Comparison of ENCODE assay signal across 23 cellular contexts in genomic region chr6:3321875-3322274, GRCh38.
"Had no signal": no experiment of that assay in that cellular context is flagged by ENCODE, and none has a peak within 500 bp of the region (broad histone marks: within the 10 kb centered on the region; RNA-seq: fewer than 3 reads in every experiment).

No MANE protein-coding gene starts in this region.

- DNase-seq: activated CD4-positive, alpha-beta T cell treated with anti-CD3 and anti-CD28 coated beads for 36 hours; activated CD4-positive, CD25-positive, alpha-beta regulatory T cell; activated effector memory CD4-positive, alpha-beta T cell treated with Interleukin-2 at 50 U/mL for 16 hours; activated naive CD4-positive, alpha-beta T cell treated with Interleukin-2 at 50 U/mL for 16 hours; activated naive CD8-positive, alpha-beta T cell treated with anti-CD3 and anti-CD28 coated beads for 36 hours; activated T-cell treated with anti-CD3 and anti-CD28 coated beads for 4 hours; aorta; cortex of kidney; effector memory CD8-positive, alpha-beta T cell; foreskin fibroblast; heart left ventricle; hypothalamus; immature natural killer cell; naive thymus-derived CD8-positive, alpha-beta T cell; stimulated activated CD4-positive, alpha-beta T cell treated with anti-CD3 and anti-CD28 coated beads, Interleukin-4, amount 100 ng/mL, for 24 hours; stimulated activated CD8-positive, alpha-beta memory T cell treated with anti-CD3 and anti-CD28 coated beads, Interleukin-4, amount 100 ng/mL, for 48 hours; stimulated activated naive B cell treated with anti-CD40 and anti-IgM and Interleukin-4, amounts not matched to agents 10 μg/mL and 1 μg/mL and 100 μg/mL, for 72 hours had no signal

- H3K27ac Mint-ChIP-seq: activated CD4-positive, alpha-beta T cell treated with anti-CD3 and anti-CD28 coated beads for 36 hours; activated naive CD8-positive, alpha-beta T cell treated with anti-CD3 and anti-CD28 coated beads for 36 hours; effector memory CD8-positive, alpha-beta T cell; immature natural killer cell; memory B cell; progenitor cell of endocrine pancreas; stimulated activated naive B cell treated with anti-CD40 and anti-IgM and Interleukin-4, amounts not matched to agents 10 μg/mL and 1 μg/mL and 100 μg/mL, for 72 hours had no signal

- H3K36me3 Mint-ChIP-seq: activated naive CD8-positive, alpha-beta T cell treated with anti-CD3 and anti-CD28 coated beads for 36 hours; immature natural killer cell; stimulated activated naive B cell treated with anti-CD40 and anti-IgM and Interleukin-4, amounts not matched to agents 10 μg/mL and 1 μg/mL and 100 μg/mL, for 72 hours had no signal

- ATAC-seq: activated CD4-positive, alpha-beta T cell treated with anti-CD3 and anti-CD28 coated beads for 36 hours; effector memory CD8-positive, alpha-beta T cell; esophagus mucosa; heart left ventricle; left lobe of liver; naive thymus-derived CD8-positive, alpha-beta T cell; sciatic nerve; stimulated activated naive B cell treated with anti-CD40 and anti-IgM and Interleukin-4, amounts not matched to agents 10 μg/mL and 1 μg/mL and 100 μg/mL, for 72 hours had no signal

- H3K9me3 Mint-ChIP-seq: activated naive CD8-positive, alpha-beta T cell treated with anti-CD3 and anti-CD28 coated beads for 36 hours; brain; effector memory CD8-positive, alpha-beta T cell; immature natural killer cell; memory B cell; naive thymus-derived CD8-positive, alpha-beta T cell; stimulated activated naive B cell treated with anti-CD40 and anti-IgM and Interleukin-4, amounts not matched to agents 10 μg/mL and 1 μg/mL and 100 μg/mL, for 72 hours had no signal
